9 cellular contexts compared by ENCODE assay signal in the genomic region with DNA sequence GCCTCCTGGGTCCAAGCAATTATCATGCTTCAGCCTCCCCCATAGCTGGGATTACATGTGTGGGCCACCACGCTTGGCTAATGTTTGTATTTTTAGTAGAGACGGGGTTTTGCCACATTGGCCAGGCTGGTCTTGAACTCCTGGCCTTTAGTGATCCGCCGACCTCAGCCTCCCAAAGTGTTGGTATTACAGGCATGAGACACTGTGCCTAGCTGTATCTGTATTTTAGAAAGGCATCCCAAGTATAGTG.
A peak's percentile ranks its signal among the peaks of the same experiment; 100 is the strongest.
DNase-seq lines count a peak whose midpoint lies in the region; ATAC-seq, FAIRE-seq and TF ChIP-seq lines count a peak whose summit lies in the region.
"Had no signal": no experiment of that assay in that cellular context is flagged by ENCODE, and none has a peak within 500 bp of the region (broad histone marks: within the 10 kb centered on the region; RNA-seq: fewer than 3 reads in every experiment).

No MANE protein-coding gene starts in this region.

- H3K9me2 ChIP-seq in HCT116 (ENCODE audit: insufficient read depth): no peaks in the 10 kb centered on the region

- FAIRE-seq in small intestine (lab: Jason Lieb, UNC): no peak

- CTCF ChIA-PET in HCT116 (lab: Charles Lee): interaction anchor here (0.8 to 3.7 kb wide), 5 partner anchors 8 to 252 kb away, joined by 3 to 40 read pairs (median 6); no protein-coding TSS in a partner anchor

- no peak for TF ChIP-seq EP300 in gastroesophageal sphincter (IDR thresholded peaks at IDR 0.05)

- H3K9me3 ChIP-seq in HCT116 (ENCODE audit: control insufficient read depth in 1 of 2, insufficient read depth in 1 of 2, low read depth in 1 of 2, low read length in 2 of 2) (no peaks in the 10 kb centered on the region; a peak in 1 of 4 replicates), SK-N-MC (ENCODE audit: low read depth, low read length) (no peaks in the 10 kb centered on the region), gastroesophageal sphincter (no peaks in the 10 kb centered on the region), small intestine (ENCODE audit: control insufficient read depth, low read depth) (no peaks in the 10 kb centered on the region)

- no peak for TF ChIP-seq CTCF in HCT116 (IDR thresholded peaks at IDR 0.05 in 2 of 3, conservative IDR thresholded peaks at IDR 0.05 in 1 of 3; ENCODE audit: borderline replicate concordance in 1 of 3, insufficient read depth in 1 of 3, low read depth in 2 of 3, low read length in 2 of 3)
- TF ChIP-seq CTCF in gastroesophageal sphincter (IDR thresholded peaks at IDR 0.05): no peak

- H3K27me3 ChIP-seq in HCT116 (ENCODE audit: insufficient read depth, low read length) (no peaks in the 10 kb centered on the region), gastroesophageal sphincter (no peaks in the 10 kb centered on the region), small intestine (ENCODE audit: control insufficient read depth in 2 of 2, insufficient read depth in 2 of 2, low read length in 2 of 2) (no peaks in the 10 kb centered on the region)

- TF ChIP-seq RAD21 in HCT116 (IDR thresholded peaks at IDR 0.05; ENCODE audit: low read depth): no peak

- H2AFZ ChIP-seq in HCT116 (ENCODE audit: low read depth, low read length, poor library complexity, severe bottlenecking): no peak overlapping the region

- H3K4me1 ChIP-seq in HCT116 (ENCODE audit: control insufficient read depth in 1 of 2, insufficient read depth in 2 of 2, low read length in 2 of 2) (peaks cover 23 to 25% of the 10 kb centered on the region in 2 experiments), gastroesophageal sphincter (peaks cover 0 to 17% (median 7%) of the 10 kb centered on the region in 3 donors), small intestine (ENCODE audit: control insufficient read depth in 2 of 2, insufficient read depth in 1 of 2, low read depth in 1 of 2, low read length in 1 of 2) (no peaks in the 10 kb centered on the region)

- WGBS in gastroesophageal sphincter (ENCODE audit: low coverage in 1 of 2), 2 donors: no CpG with 5 or more reads among the region's 4 CpGs
- WGBS in small intestine, 3 donors: 68 to 93% (median 77%) methylated on average over 4 of the region's 4 CpGs

- ATAC-seq in HCT116: no peak
- no peak for ATAC-seq in gastroesophageal sphincter

- H3K9ac ChIP-seq in HCT116 (ENCODE audit: low read length): peak overlapping the region; percentile 23
- no peak overlapping the region for H3K9ac ChIP-seq in SK-N-MC (ENCODE audit: insufficient read length)

- TF ChIP-seq POLR2A in HCT116 (IDR thresholded peaks at IDR 0.05; ENCODE audit: borderline replicate concordance, extremely low read depth, insufficient read depth, insufficient read length) (no peak), gastroesophageal sphincter (IDR thresholded peaks at IDR 0.05) (no peak)

- no peak overlapping the region for H3K4me3 ChIP-seq in HCT116 (replicated peaks in 1 of 2; ENCODE audit: low read depth in 1 of 2, low read length in 2 of 2)
- H3K4me3 ChIP-seq in SK-N-MC: no peak overlapping the region
- H3K4me3 ChIP-seq in gastroesophageal sphincter: no peak overlapping the region
- no peak overlapping the region for H3K4me3 ChIP-seq in small intestine (ENCODE audit: low read depth in 1 of 2, low read length in 2 of 2)

- POLR2A ChIA-PET in HCT116 (lab: Charles Lee): interaction anchor here (1.3 kb wide), 2 partner anchors 126 to 417 kb away, joined by 3 to 4 read pairs; a partner anchor contains a TSS

- H3K4me2 ChIP-seq in HCT116 (ENCODE audit: low read length): peak overlapping the region; percentile 45

- DNase-seq in HCT116 (ENCODE audit: low read depth, low spot score) (no peak), SK-N-MC (ENCODE audit: low read depth, low spot score) (no peak), small intestine (no peak), GOT3 (lab: John Stamatoyannopoulos, UW) (no peak), hypothalamus (lab: John Stamatoyannopoulos, UW) (no peak), AG08395 (ENCODE audit: low spot score) (no peak)
- DNase-seq: naive thymus-derived CD8-positive, alpha-beta T cell; NCI-H748 treated with DMSO at 0.1 percent for 48 hours had no signal

- RAD21 ChIA-PET in HCT116 (lab: Charles Lee; ENCODE audit: low non-redundant PET in 1 of 2, low total read pairs in 2 of 2, uncharacterized antibody in 2 of 2, unreplicated experiment in 2 of 2): no interaction called here

- intact Hi-C loops in HCT116 (cut with micrococcal nuclease): no loop called here

- H3K79me2 ChIP-seq in HCT116 (ENCODE audit: insufficient read depth, low read length): no peaks in the 10 kb centered on the region

- H3K27ac ChIP-seq in HCT116 (ENCODE audit: low read depth, low read length): peak overlapping the region; percentile 72
- H3K27ac ChIP-seq in SK-N-MC: peak overlapping the region; percentile 19; the same call in 1 of the 2 replicates
- H3K27ac ChIP-seq in gastroesophageal sphincter: peak overlapping the region; percentile 43 to 82 (median 76)
- H3K27ac ChIP-seq in small intestine (ENCODE audit: low read depth in 1 of 2, low read length in 1 of 2): peak overlapping the region; percentile 5 to 83

- H4K20me1 ChIP-seq in HCT116 (ENCODE audit: insufficient read depth): no peaks in the 10 kb centered on the region

- H3K36me3 ChIP-seq in HCT116 (ENCODE audit: control insufficient read depth in 1 of 2, insufficient read depth in 2 of 2, low read length in 2 of 2): no peaks in the 10 kb centered on the region
- H3K36me3 ChIP-seq in SK-N-MC (ENCODE audit: insufficient read depth, low read length): no peaks in the 10 kb centered on the region
- no peaks in the 10 kb centered on the region for H3K36me3 ChIP-seq in gastroesophageal sphincter
- no peaks in the 10 kb centered on the region for H3K36me3 ChIP-seq in small intestine (ENCODE audit: control insufficient read depth in 2 of 2, insufficient read depth in 2 of 2, low read length in 2 of 2)

- BruUV-seq in HCT116 (replicated peaks; lab: Mats Ljungman, UMichigan): TSS peak; percentile 87

TF ChIP-seq in HCT116, 20 proteins besides CTCF, POLR2A, EP300 and RAD21:
- TF ChIP-seq CBX3 (IDR thresholded peaks at IDR 0.05; ENCODE audit: low read depth): no peak
- no peak for TF ChIP-seq SP1 (IDR thresholded peaks at IDR 0.05; ENCODE audit: low read depth)
- TF ChIP-seq TCF7L2 (IDR thresholded peaks at IDR 0.05; ENCODE audit: borderline replicate concordance, extremely low read depth, insufficient read depth, insufficient read length): no peak
- TF ChIP-seq SRF (IDR thresholded peaks at IDR 0.05; ENCODE audit: low read depth): no peak
- TF ChIP-seq, protein P1, sequence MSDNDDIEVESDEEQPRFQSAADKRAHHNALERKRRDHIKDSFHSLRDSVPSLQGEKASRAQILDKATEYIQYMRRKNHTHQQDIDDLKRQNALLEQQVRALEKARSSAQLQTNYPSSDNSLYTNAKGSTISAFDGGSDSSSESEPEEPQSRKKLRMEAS (IDR thresholded peaks at IDR 0.05): no peak
- TF ChIP-seq, protein P2, sequence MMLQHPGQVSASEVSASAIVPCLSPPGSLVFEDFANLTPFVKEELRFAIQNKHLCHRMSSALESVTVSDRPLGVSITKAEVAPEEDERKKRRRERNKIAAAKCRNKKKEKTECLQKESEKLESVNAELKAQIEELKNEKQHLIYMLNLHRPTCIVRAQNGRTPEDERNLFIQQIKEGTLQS (IDR thresholded peaks at IDR 0.05): no peak
- no peak for TF ChIP-seq ELF1 (IDR thresholded peaks at IDR 0.05; ENCODE audit: borderline replicate concordance, low read depth)
- TF ChIP-seq, protein P3, sequence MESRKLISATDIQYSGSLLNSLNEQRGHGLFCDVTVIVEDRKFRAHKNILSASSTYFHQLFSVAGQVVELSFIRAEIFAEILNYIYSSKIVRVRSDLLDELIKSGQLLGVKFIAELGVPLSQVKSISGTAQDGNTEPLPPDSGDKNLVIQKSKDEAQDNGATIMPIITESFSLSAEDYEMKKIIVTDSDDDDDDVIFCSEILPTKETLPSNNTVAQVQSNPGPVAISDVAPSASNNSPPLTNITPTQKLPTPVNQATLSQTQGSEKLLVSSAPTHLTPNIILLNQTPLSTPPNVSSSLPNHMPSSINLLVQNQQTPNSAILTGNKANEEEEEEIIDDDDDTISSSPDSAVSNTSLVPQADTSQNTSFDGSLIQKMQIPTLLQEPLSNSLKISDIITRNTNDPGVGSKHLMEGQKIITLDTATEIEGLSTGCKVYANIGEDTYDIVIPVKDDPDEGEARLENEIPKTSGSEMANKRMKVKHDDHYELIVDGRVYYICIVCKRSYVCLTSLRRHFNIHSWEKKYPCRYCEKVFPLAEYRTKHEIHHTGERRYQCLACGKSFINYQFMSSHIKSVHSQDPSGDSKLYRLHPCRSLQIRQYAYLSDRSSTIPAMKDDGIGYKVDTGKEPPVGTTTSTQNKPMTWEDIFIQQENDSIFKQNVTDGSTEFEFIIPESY (IDR thresholded peaks at IDR 0.05; ENCODE audit: extremely low read depth, insufficient replicate concordance, low read length): no peak
- TF ChIP-seq JUND (IDR thresholded peaks at IDR 0.05): no peak
- no peak for TF ChIP-seq SIN3A (IDR thresholded peaks at IDR 0.05; ENCODE audit: low read depth)
- TF ChIP-seq POLR2AphosphoS5 (IDR thresholded peaks at IDR 0.05; ENCODE audit: low read depth, low read length): no peak
- TF ChIP-seq EGR1 (IDR thresholded peaks at IDR 0.05; ENCODE audit: low read depth): no peak
- no peak for TF ChIP-seq YY1 (IDR thresholded peaks at IDR 0.05; ENCODE audit: extremely low read depth, insufficient replicate concordance, low read depth, low read length)
- no peak for TF ChIP-seq EZH2 (IDR thresholded peaks at IDR 0.05)
- TF ChIP-seq EZH2phosphoT487 (IDR thresholded peaks at IDR 0.05; ENCODE audit: borderline replicate concordance): no peak
TF ChIP-seq in HCT116: peak in this region for 0.

Comparison
In these comparisons a context has a peak if more than half of its experiments do, and no peak if none do; other contexts are left out.
1. H3K27ac ChIP-seq: peak in every context shown above with its lines; median percentile 76 in gastroesophageal sphincter; 72 in HCT116; 44 in small intestine; 19 in SK-N-MC.